ENCODE assay signal across 18 cellular contexts in the genomic region with DNA sequence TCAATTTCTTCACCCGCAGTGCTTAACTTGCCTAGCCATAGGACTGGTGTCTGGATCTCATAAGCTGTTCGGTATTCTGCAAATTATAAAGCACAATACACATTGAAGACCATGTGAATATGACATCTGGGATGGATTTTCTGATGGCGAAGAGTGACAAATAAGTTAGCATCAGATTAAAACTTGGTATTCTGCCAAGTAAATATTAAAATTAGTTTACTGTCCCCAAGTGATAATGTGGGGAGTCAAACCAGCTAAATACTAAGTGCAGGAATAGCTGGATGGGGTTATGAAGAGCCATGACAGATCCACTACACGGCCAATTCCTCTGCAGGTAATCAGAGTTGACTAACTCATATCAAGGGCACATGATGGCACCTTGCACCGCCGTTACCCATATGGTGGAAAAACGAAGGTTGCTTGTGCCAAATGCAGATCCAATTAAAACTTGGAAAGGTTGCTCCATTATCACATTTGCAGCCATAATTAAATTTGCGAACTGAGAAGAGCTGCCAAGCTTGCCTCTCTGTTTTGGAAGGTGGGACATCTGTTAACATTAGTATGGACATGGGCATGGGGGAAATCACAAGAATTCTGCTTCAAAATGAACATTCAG.
DNase-seq lines count a peak whose midpoint lies in the region; ATAC-seq, FAIRE-seq and TF ChIP-seq lines count a peak whose summit lies in the region.
"Had no signal": no experiment of that assay in that cellular context is flagged by ENCODE, and none has a peak within 500 bp of the region (broad histone marks: within the 10 kb centered on the region; RNA-seq: fewer than 3 reads in every experiment).

No MANE protein-coding gene starts in this region.

- H3K27ac ChIP-seq in stomach (no peak overlapping the region), pancreas (no peak overlapping the region)
- H3K27ac ChIP-seq: C4-2B had no signal

- H3K36me3 ChIP-seq in BE2C (no peaks in the 10 kb centered on the region), stomach (no peaks in the 10 kb centered on the region), pancreas (no peaks in the 10 kb centered on the region)
- H3K36me3 ChIP-seq: HAP-1 had no signal

- H3K4me3 ChIP-seq in BE2C (ENCODE audit: low read depth, low read length) (no peak overlapping the region), stomach (no peak overlapping the region), pancreas (no peak overlapping the region)
- H3K4me3 ChIP-seq: GM12878, HAP-1 had no signal

- ATAC-seq in SK-N-SH treated with all-trans-retinoic acid at 6 μM for 48 hours (peak; percentile 39; the same call in 1 of the 3 replicates), GM19023 (IDR thresholded peaks at IDR 0.05; ENCODE audit: unreplicated experiment) (no peak), pancreas (no peak)
- ATAC-seq: GM12878 had no signal

- peak; percentile 8 for DNase-seq in BE2C
- peak; percentile 97 for DNase-seq in NCI-H1694 (lab: John Stamatoyannopoulos, UW)
- DNase-seq in NCI-H446 treated with DMSO at 0.1 percent for 48 hours (lab: John Stamatoyannopoulos, UW): peak; percentile 83
- DNase-seq in activated naive CD4-positive, alpha-beta T cell (lab: John Stamatoyannopoulos, UW): no peak
- DNase-seq in stomach: no peak
- DNase-seq in pancreas: no peak
- DNase-seq: ACHN; CD4-positive, alpha-beta memory T cell; DMS53; IMR-90 had no signal

- 84 to 89% (median 88%) methylated on average over 8 of the region's 8 CpGs for WGBS in stomach, 5 donors
- 75 to 80% methylated on average over 8 of the region's 8 CpGs for WGBS in pancreas, 2 donors

- no peak for TF ChIP-seq EP300 in stomach (IDR thresholded peaks at IDR 0.05)

- intact Hi-C loops in stomach (cut with DNase I; ENCODE audit: low total_unique reads): no loop called here
- intact Hi-C loops in pancreas (cut with DNase I): no loop called here

- no peaks in the 10 kb centered on the region for H3K9me3 ChIP-seq in BE2C
- no peaks in the 10 kb centered on the region for H3K9me3 ChIP-seq in stomach
- H3K9me3 ChIP-seq in pancreas: no peaks in the 10 kb centered on the region
- H3K9me3 ChIP-seq: HAP-1 had no signal

- TF ChIP-seq POLR2A in stomach (IDR thresholded peaks at IDR 0.05): no peak

- no peak for TF ChIP-seq CTCF in BE2C (IDR thresholded peaks at IDR 0.05; ENCODE audit: low read depth, low read length)
- no peak for TF ChIP-seq CTCF in stomach (IDR thresholded peaks at IDR 0.05)
- no peak for TF ChIP-seq CTCF in pancreas (IDR thresholded peaks at IDR 0.05)

- peaks cover 6% of the 10 kb centered on the region; the same call in 1 of the 2 replicates for H3K4me1 ChIP-seq in BE2C
- H3K4me1 ChIP-seq in stomach: peaks cover 0 to 9% (median 0%) of the 10 kb centered on the region in 4 donors
- H3K4me1 ChIP-seq in pancreas: no peaks in the 10 kb centered on the region
- H3K4me1 ChIP-seq: HAP-1 had no signal

- H3K27me3 ChIP-seq in BE2C: peaks cover 3% of the 10 kb centered on the region; the same call in 1 of the 2 replicates
- no peaks in the 10 kb centered on the region for H3K27me3 ChIP-seq in stomach
- no peaks in the 10 kb centered on the region for H3K27me3 ChIP-seq in pancreas

- FAIRE-seq in pancreas (lab: Jason Lieb, UNC): no peak
- FAIRE-seq: D721Med, GM12878, GM18507, H1 had no signal

TF ChIP-seq in SK-N-SH treated with all-trans-retinoic acid at 6 μM for 48 hours, 23 proteins besides CTCF, POLR2A, EP300 and RAD21:
- TF ChIP-seq TCF4 (CRISPR knock-in tag; IDR thresholded peaks at IDR 0.05; ENCODE audit: borderline replicate concordance) (peak; percentile 91), ZNF565 (CRISPR knock-in tag; conservative IDR thresholded peaks at IDR 0.05; ENCODE audit: low read depth) (no peak)
- TF ChIP-seq, protein P1, sequence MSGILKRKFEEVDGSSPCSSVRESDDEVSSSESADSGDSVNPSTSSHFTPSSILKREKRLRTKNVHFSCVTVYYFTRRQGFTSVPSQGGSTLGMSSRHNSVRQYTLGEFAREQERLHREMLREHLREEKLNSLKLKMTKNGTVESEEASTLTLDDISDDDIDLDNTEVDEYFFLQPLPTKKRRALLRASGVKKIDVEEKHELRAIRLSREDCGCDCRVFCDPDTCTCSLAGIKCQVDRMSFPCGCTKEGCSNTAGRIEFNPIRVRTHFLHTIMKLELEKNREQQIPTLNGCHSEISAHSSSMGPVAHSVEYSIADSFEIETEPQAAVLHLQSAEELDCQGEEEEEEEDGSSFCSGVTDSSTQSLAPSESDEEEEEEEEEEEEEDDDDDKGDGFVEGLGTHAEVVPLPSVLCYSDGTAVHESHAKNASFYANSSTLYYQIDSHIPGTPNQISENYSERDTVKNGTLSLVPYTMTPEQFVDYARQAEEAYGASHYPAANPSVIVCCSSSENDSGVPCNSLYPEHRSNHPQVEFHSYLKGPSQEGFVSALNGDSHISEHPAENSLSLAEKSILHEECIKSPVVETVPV (CRISPR knock-in tag; IDR thresholded peaks at IDR 0.05): 0 out of 2 replicates have a peak, but pooled peaks have one; percentile 23
- TF ChIP-seq, protein P2, sequence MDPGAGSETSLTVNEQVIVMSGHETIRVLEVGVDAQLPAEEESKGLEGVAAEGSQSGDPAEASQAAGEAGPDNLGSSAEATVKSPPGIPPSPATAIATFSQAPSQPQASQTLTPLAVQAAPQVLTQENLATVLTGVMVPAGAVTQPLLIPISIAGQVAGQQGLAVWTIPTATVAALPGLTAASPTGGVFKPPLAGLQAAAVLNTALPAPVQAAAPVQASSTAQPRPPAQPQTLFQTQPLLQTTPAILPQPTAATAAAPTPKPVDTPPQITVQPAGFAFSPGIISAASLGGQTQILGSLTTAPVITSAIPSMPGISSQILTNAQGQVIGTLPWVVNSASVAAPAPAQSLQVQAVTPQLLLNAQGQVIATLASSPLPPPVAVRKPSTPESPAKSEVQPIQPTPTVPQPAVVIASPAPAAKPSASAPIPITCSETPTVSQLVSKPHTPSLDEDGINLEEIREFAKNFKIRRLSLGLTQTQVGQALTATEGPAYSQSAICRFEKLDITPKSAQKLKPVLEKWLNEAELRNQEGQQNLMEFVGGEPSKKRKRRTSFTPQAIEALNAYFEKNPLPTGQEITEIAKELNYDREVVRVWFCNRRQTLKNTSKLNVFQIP (CRISPR knock-in tag; IDR thresholded peaks at IDR 0.05; ENCODE audit: borderline replicate concordance, low read depth): no peak
TF ChIP-seq in SK-N-SH treated with all-trans-retinoic acid at 6 μM for 48 hours: peak in this region for 2.

Comparison
In these comparisons a context has a peak if more than half of its experiments do, and no peak if none do; other contexts are left out.
1. DNase-seq: peak in BE2C (single experiment), NCI-H1694 (single experiment) and NCI-H446 treated with DMSO at 0.1 percent for 48 hours (single experiment); none in activated naive CD4-positive, alpha-beta T cell (0 of 4), stomach (single experiment) and pancreas (0 of 6).